Comparison of ENCODE assay signal across 8 cellular contexts in genomic region chr19:18419195-18419698, GRCh38. TPM values are rescaled to one million over a fixed set of nuclear protein-coding genes. Genes with fewer than 3 reads are reported as not detected.
A peak's percentile ranks its signal among the peaks of the same experiment; 100 is the strongest.
DNase-seq lines count a peak whose midpoint lies in the region; ATAC-seq and TF ChIP-seq lines count a peak whose summit lies in the region.

Gene SSBP4, plus strand, starts transcription at chr19:18419398. Its CDS starts 251 bp downstream, at chr19:18419649.

- peaks cover 62 to 67% of the 10 kb centered on the region in 2 donors for H3K4me1 Mint-ChIP-seq in natural killer cell treated with Interleukin-12 subunit alpha and Interleukin-12 subunit beta and Interleukin-15 and Interleukin-18, amount 100 ng/mL, for 72 hours (ENCODE audit: low read depth in 2 of 2)

- H3K4me3 ChIP-seq in fibroblast of the aortic adventitia (ENCODE audit: low read depth, low read length) (peak within 1 kb of the TSS; percentile 80), thoracic aorta (peak within 1 kb of the TSS; percentile 79)

- no peaks in the 10 kb centered on the region for H3K9me3 Mint-ChIP-seq in natural killer cell treated with Interleukin-12 subunit alpha and Interleukin-12 subunit beta and Interleukin-15 and Interleukin-18, amount 100 ng/mL, for 72 hours

- no peaks in the 10 kb centered on the region for H3K36me3 ChIP-seq in thoracic aorta

- no peaks in the 10 kb centered on the region for H3K9me3 ChIP-seq in thoracic aorta

- no peaks in the 10 kb centered on the region for H3K27me3 Mint-ChIP-seq in natural killer cell treated with Interleukin-12 subunit alpha and Interleukin-12 subunit beta and Interleukin-15 and Interleukin-18, amount 100 ng/mL, for 72 hours

- no peaks in the 10 kb centered on the region for H3K27me3 ChIP-seq in thoracic aorta (replicated peaks; ENCODE audit: insufficient read depth)

- no peaks in the 10 kb centered on the region for H3K36me3 Mint-ChIP-seq in natural killer cell treated with Interleukin-12 subunit alpha and Interleukin-12 subunit beta and Interleukin-15 and Interleukin-18, amount 100 ng/mL, for 72 hours

- H3K4me3 Mint-ChIP-seq in natural killer cell treated with Interleukin-12 subunit alpha and Interleukin-12 subunit beta and Interleukin-15 and Interleukin-18, amount 100 ng/mL, for 72 hours = peak within 1 kb of the TSS; percentile 94

- peak within 1 kb of the TSS; percentile 91 to 94 for H3K27ac Mint-ChIP-seq in natural killer cell treated with Interleukin-12 subunit alpha and Interleukin-12 subunit beta and Interleukin-15 and Interleukin-18, amount 100 ng/mL, for 72 hours

- peak; percentile 1; the same call in 1 of the 2 replicates for TF ChIP-seq CTCF in AG09319 (IDR thresholded peaks at IDR 0.05; ENCODE audit: low read depth, low read length)
- peak; percentile 30 for TF ChIP-seq CTCF in fibroblast of the aortic adventitia (IDR thresholded peaks at IDR 0.05; ENCODE audit: insufficient read depth, low read length)
- TF ChIP-seq CTCF in thoracic aorta (IDR thresholded peaks at IDR 0.05) = no peak

- H3K27ac ChIP-seq in thoracic aorta = peak within 1 kb of the TSS; percentile 94 to 96

- peaks cover 26 to 86% of the 10 kb centered on the region in 2 donors for H3K4me1 ChIP-seq in thoracic aorta (ENCODE audit: control insufficient read depth in 1 of 2, low read depth in 2 of 2)

- ATAC-seq in GM18909 (IDR thresholded peaks at IDR 0.05; ENCODE audit: poor library complexity, unreplicated experiment) (peak; percentile 48), thoracic aorta (ENCODE audit: insufficient number of reproducible peaks, low FRiP score, low read depth) (no peak)
- peak; percentile 61 to 73 for ATAC-seq in natural killer cell treated with Interleukin-12 subunit alpha and Interleukin-12 subunit beta and Interleukin-15 and Interleukin-18, amount 100 ng/mL, for 72 hours

- DNase-seq in AG09319 (ENCODE audit: extremely low read depth, low read depth) = no peak
- DNase-seq in HuH-7.5 (ENCODE audit: low spot score) = peak; percentile 98
- DNase-seq in RPMI7951 (ENCODE audit: low read depth) = peak; percentile 82
- peak; percentile 89 for DNase-seq in activated effector memory CD4-positive, alpha-beta T cell treated with anti-CD3 and anti-CD28 coated beads, Interleukin-2, amount 50 U/mL, for 16 hours
- peak; percentile 66 for DNase-seq in fibroblast of the aortic adventitia (ENCODE audit: low read depth)
- DNase-seq in natural killer cell treated with Interleukin-12 subunit alpha and Interleukin-12 subunit beta and Interleukin-15 and Interleukin-18, amount 100 ng/mL, for 72 hours (ENCODE audit: low spot score) = peak; percentile 87
- DNase-seq in thoracic aorta (ENCODE audit: low spot score) = no peak

RNA-seq across cellular contexts. Expression of gene SSBP4, which starts in this region (rescaled TPM):
- 25.1 and 38.9 TPM in 2 replicates for total RNA-seq in RPMI7951 (2014; rRNA removed; shearing (Covaris generic))
- total RNA-seq in fibroblast of the aortic adventitia (ENCODE audit: low replicate concordance) (66.7 and 76.4 TPM in 2 replicates), thoracic aorta (10 to 100 TPM; 87.7 to 94.9 TPM)
- 100 to 1,000 TPM; 112 to 271 TPM for total RNA-seq in natural killer cell treated with Interleukin-12 subunit alpha and Interleukin-12 subunit beta and Interleukin-15 and Interleukin-18, amount 100 ng/mL, for 72 hours

Comparison
In these comparisons a context has a peak if more than half of its experiments do, and no peak if none do; other contexts are left out.
1. DNase-seq: peak in HuH-7.5 (single experiment), RPMI7951 (single experiment), activated effector memory CD4-positive, alpha-beta T cell treated with anti-CD3 and anti-CD28 coated beads, Interleukin-2, amount 50 U/mL, for 16 hours (single experiment), fibroblast of the aortic adventitia (single experiment) and natural killer cell treated with Interleukin-12 subunit alpha and Interleukin-12 subunit beta and Interleukin-15 and Interleukin-18, amount 100 ng/mL, for 72 hours (single experiment); none in AG09319 (single experiment) and thoracic aorta (single experiment).